ENCODE assay signal across 1 cellular context in genomic region chr1:229769809-229770208, GRCh38.
TF ChIP-seq lines count a peak whose summit lies in the region.

No MANE protein-coding gene starts in this region.

TF ChIP-seq in IMR-90, 13 proteins besides CTCF, POLR2A, EP300 and RAD21 (continued from another document):
- TF ChIP-seq ELK1 (IDR thresholded peaks at IDR 0.05; ENCODE audit: borderline replicate concordance, low read depth, low read length) (no peak), SMC3 (IDR thresholded peaks at IDR 0.05; ENCODE audit: low read depth, low read length) (no peak), BHLHE40 (IDR thresholded peaks at IDR 0.05; ENCODE audit: low read depth, low read length) (no peak), MAFK (IDR thresholded peaks at IDR 0.05; ENCODE audit: low read depth, low read length) (no peak), NFE2L2 (IDR thresholded peaks at IDR 0.05; ENCODE audit: low read depth, low read length) (no peak)
